9 cellular contexts compared by ENCODE assay signal in the genomic region with DNA sequence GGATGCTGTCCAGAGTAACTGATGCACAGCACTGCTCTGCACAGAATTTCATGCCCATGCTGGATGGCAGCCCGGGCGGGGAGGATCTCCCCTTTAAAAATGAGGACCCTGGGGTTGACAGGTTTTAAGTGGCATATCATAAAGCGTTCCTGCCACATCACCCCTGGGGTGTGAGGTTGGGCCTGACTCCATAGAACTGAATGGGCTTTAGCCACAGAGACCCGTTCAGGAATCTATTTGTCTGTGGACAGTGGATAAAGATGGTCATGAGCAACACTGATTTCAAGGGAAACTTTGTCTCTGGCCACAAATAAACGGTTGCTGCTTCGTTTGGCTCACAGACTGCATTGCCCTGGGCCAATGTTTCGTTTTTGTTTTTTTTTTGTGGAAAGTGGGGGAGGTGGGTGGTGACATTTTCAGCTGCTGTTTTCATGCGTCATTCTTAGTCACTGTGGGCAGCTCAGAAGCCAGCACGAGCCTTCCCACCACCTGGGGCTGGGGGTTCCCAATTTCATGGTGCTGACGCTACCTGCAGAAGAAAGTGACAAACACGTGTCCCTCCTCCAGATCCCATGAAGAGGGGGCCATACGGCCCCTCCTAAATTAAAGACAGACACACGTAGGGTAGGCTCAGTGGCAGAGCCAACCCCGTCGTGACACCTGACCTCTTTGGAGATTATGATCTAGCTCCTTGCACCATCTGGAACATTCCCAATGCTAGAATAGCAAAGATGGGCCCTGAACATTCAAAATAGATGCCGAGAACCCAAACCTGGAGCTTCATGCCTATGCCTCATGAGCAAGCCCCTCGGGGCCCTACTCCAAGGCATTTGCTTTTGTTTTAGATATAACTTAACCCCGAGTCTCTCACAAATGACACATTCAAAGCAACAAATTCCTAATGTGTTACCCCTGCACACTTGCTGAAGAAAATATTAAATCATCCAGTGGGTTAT. TPM values are rescaled to one million over a fixed set of nuclear protein-coding genes. Genes with fewer than 3 reads are reported as not detected.
DNase-seq lines count a peak whose midpoint lies in the region; ATAC-seq, FAIRE-seq and TF ChIP-seq lines count a peak whose summit lies in the region.
"Had no signal": no experiment of that assay in that cellular context is flagged by ENCODE, and none has a peak within 500 bp of the region (broad histone marks: within the 10 kb centered on the region; RNA-seq: fewer than 3 reads in every experiment).

No MANE protein-coding gene starts in this region.

- H3K4me2 ChIP-seq in astrocyte (ENCODE audit: low read length): peak overlapping the region; percentile 81

- no peaks in the 10 kb centered on the region for H3K9me3 ChIP-seq in astrocyte (ENCODE audit: insufficient read depth, low read depth, low read length)

- no peak for ATAC-seq in GM18519 (IDR thresholded peaks at IDR 0.05; ENCODE audit: low FRiP score, unreplicated experiment)
- ATAC-seq in GM21619 (IDR thresholded peaks at IDR 0.05; ENCODE audit: unreplicated experiment): no peak

- peaks cover 10% of the 10 kb centered on the region for H3K4me1 Mint-ChIP-seq in astrocyte (ENCODE audit: low read depth, unreplicated experiment)

- H3K4me1 ChIP-seq in astrocyte (ENCODE audit: insufficient read depth, low read length): peaks cover 16% of the 10 kb centered on the region

- no peaks in the 10 kb centered on the region for H4K20me1 ChIP-seq in astrocyte (ENCODE audit: insufficient read depth, low read length)

- TF ChIP-seq CTCF in astrocyte (IDR thresholded peaks at IDR 0.05; ENCODE audit: insufficient read depth, low read depth, low read length): no peak

- peaks cover 2% of the 10 kb centered on the region for H3K36me3 Mint-ChIP-seq in astrocyte (ENCODE audit: low read depth, unreplicated experiment)

- no peaks in the 10 kb centered on the region for H3K79me2 ChIP-seq in astrocyte (ENCODE audit: insufficient read depth, low read length)

- H2AFZ ChIP-seq in astrocyte (ENCODE audit: low read depth, low read length): peak overlapping the region; percentile 51

- H3K4me3 ChIP-seq in astrocyte (ENCODE audit: insufficient read depth, low read depth, low read length): peak overlapping the region; percentile 18

- peak overlapping the region; percentile 77 for H3K27ac ChIP-seq in astrocyte (ENCODE audit: low read depth, low read length)
- H3K27ac ChIP-seq in caudate nucleus (ENCODE audit: low read depth, low read length): no peak overlapping the region

- peak overlapping the region; percentile 65 for H3K9ac ChIP-seq in astrocyte (ENCODE audit: low read length)

- no peaks in the 10 kb centered on the region for H3K27me3 ChIP-seq in astrocyte (ENCODE audit: insufficient read depth, low read length)

- H3K36me3 ChIP-seq in astrocyte (ENCODE audit: insufficient read depth, low read length): no peaks in the 10 kb centered on the region

- peak; percentile 90 for DNase-seq in EL
- peak; percentile 47 for DNase-seq in RCC 7860 (ENCODE audit: low spot score)
- DNase-seq in astrocyte (ENCODE audit: low read depth): peak; percentile 85
- peak; percentile 60 to 62 for DNase-seq in stimulated activated CD4-positive, alpha-beta T cell treated with anti-CD3 and anti-CD28 coated beads, Interleukin-15, amount 100 ng/mL, for 48 hours (ENCODE audit: low read depth in 2 of 2)
- DNase-seq in DMS114 treated with DMSO at 0.1 percent for 48 hours (lab: John Stamatoyannopoulos, UW; ENCODE audit: unreplicated experiment): no peak
- no peak for DNase-seq in caudate nucleus (lab: John Stamatoyannopoulos, UW)
- DNase-seq: NCI-H1092 treated with DMSO at 0.1 percent for 48 hours had no signal

- H3K27ac Mint-ChIP-seq in astrocyte (ENCODE audit: unreplicated experiment): peak overlapping the region; percentile 26

- H3K4me3 Mint-ChIP-seq in astrocyte (ENCODE audit: unreplicated experiment): no peak overlapping the region

- peaks cover 3% of the 10 kb centered on the region for H3K27me3 Mint-ChIP-seq in astrocyte (ENCODE audit: low read depth, unreplicated experiment)

- peak; percentile 40 for FAIRE-seq in RCC 7860 (lab: Jason Lieb, UNC)
- FAIRE-seq in astrocyte (lab: Jason Lieb, UNC): peak; percentile 50

- H3K9me3 Mint-ChIP-seq in astrocyte (ENCODE audit: unreplicated experiment): peaks cover 3% of the 10 kb centered on the region

RNA-seq across cellular contexts. Expression of a gene that starts 54.8 kb away (rescaled TPM):
- total RNA-seq in astrocyte: 6.0 and 6.3 TPM in 2 replicates

Comparison
In these comparisons a context has a peak if more than half of its experiments do, and no peak if none do; other contexts are left out.
1. DNase-seq: peak in EL (single experiment), RCC 7860 (single experiment), astrocyte (single experiment) and stimulated activated CD4-positive, alpha-beta T cell treated with anti-CD3 and anti-CD28 coated beads, Interleukin-15, amount 100 ng/mL, for 48 hours (2 of 2); none in DMS114 treated with DMSO at 0.1 percent for 48 hours (single experiment) and caudate nucleus (0 of 61).